Comparison of ENCODE assay signal across 20 cellular contexts in genomic region chr2:74223941-74224770, GRCh38. TPM values are rescaled to one million over a fixed set of nuclear protein-coding genes. Genes with fewer than 3 reads are reported as not detected.
DNase-seq lines count a peak whose midpoint lies in the region; ATAC-seq, FAIRE-seq and TF ChIP-seq lines count a peak whose summit lies in the region.
"Had no signal": no experiment of that assay in that cellular context is flagged by ENCODE, and none has a peak within 500 bp of the region (broad histone marks: within the 10 kb centered on the region; RNA-seq: fewer than 3 reads in every experiment).

No MANE protein-coding gene starts in this region.

- no peak overlapping the region for H3K18ac ChIP-seq in H1 (ENCODE audit: extremely low read depth, low read length)

- FAIRE-seq in H1 (lab: Jason Lieb, UNC) = no peak
- FAIRE-seq: frontal cortex had no signal

- TF ChIP-seq POLR2A in H1 (IDR thresholded peaks at IDR 0.05; ENCODE audit: control extremely low read depth in 1 of 2, low read depth in 2 of 2, low read length in 2 of 2) = 0 out of 3 replicates have a peak, but pooled peaks of 1 of the 2 experiments have one; percentile 66

- CTCF ChIA-PET in MCF 10A (lab: Yijun Ruan, JAX) (no interaction called here), mammary epithelial cell (lab: Charles Lee; ENCODE audit: low non-redundant PET) (no interaction called here), RWPE1 (lab: Yijun Ruan, JAX) (no interaction called here), H1 (lab: Charles Lee; ENCODE audit: partially characterized antibody) (interaction anchor here (0.5 kb wide), 1 partner anchor 369 kb away, joined by 3 read pairs; no protein-coding TSS in a partner anchor)

- no peak overlapping the region for H3K4ac ChIP-seq in H1 (replicated peaks; ENCODE audit: insufficient read length, low read depth, low read length)

- H3K27me3 Mint-ChIP-seq in MCF 10A (ENCODE audit: insufficient read depth, unreplicated experiment) = no peaks in the 10 kb centered on the region
- H3K27me3 Mint-ChIP-seq: memory B cell, T-cell had no signal

- H4K20me1 ChIP-seq in mammary epithelial cell (ENCODE audit: insufficient read depth, low read length) (no peaks in the 10 kb centered on the region), H1 (replicated peaks in 1 of 2; ENCODE audit: control insufficient read depth in 1 of 2, insufficient read depth in 2 of 2, low read length in 2 of 2) (no peaks in the 10 kb centered on the region)

- H3K9me3 Mint-ChIP-seq in MCF 10A (ENCODE audit: unreplicated experiment) = no peaks in the 10 kb centered on the region
- H3K9me3 Mint-ChIP-seq: memory B cell, T-cell had no signal

- H3K14ac ChIP-seq in H1 (ENCODE audit: insufficient read length) = no peak overlapping the region

- dilution Hi-C loops in mammary epithelial cell (cut with HindIII; ENCODE audit: low sequenced_read_pairs) = no loop called here

- H3K4me1 Mint-ChIP-seq in MCF 10A (ENCODE audit: insufficient read depth, unreplicated experiment) = peaks cover 17% of the 10 kb centered on the region
- H3K4me1 Mint-ChIP-seq: memory B cell, T-cell had no signal

- no peak overlapping the region for H2BK5ac ChIP-seq in H1 (ENCODE audit: low read depth, low read length)

- intact Hi-C loops in MCF 10A (cut with micrococcal nuclease) = no loop called here
- intact Hi-C loops in mammary epithelial cell (cut with micrococcal nuclease) = no loop called here
- intact Hi-C loops in tibial artery (cut with DNase I; ENCODE audit: low total_unique reads) = no loop called here

- H3K27ac Mint-ChIP-seq in MCF 10A (ENCODE audit: low read depth, unreplicated experiment) = peak overlapping the region; percentile 37
- H3K27ac Mint-ChIP-seq: memory B cell, T-cell had no signal

- H3K36me3 ChIP-seq in mammary epithelial cell (ENCODE audit: insufficient read depth, low read length) = no peaks in the 10 kb centered on the region
- H3K36me3 ChIP-seq in H1 (ENCODE audit: control insufficient read depth in 2 of 4, insufficient read depth in 4 of 4, low read length in 3 of 4) = peaks cover 0 to 9% (median 3%) of the 10 kb centered on the region in 4 experiments; a peak in 4 of 8 replicates
- H3K36me3 ChIP-seq in tibial artery = peaks cover 3 to 22% (median 6%) of the 10 kb centered on the region in 3 donors

- BruUV-seq in MCF 10A (replicated peaks; lab: Mats Ljungman, UMichigan) (no TSS peak), mammary epithelial cell (replicated peaks; lab: Mats Ljungman, UMichigan) (no TSS peak)

- H4K91ac ChIP-seq in H1 (replicated peaks; ENCODE audit: insufficient read length, low read length) = no peak overlapping the region

- H3K36me3 Mint-ChIP-seq in MCF 10A (ENCODE audit: insufficient read depth, unreplicated experiment) = peaks cover 29% of the 10 kb centered on the region

- DNase-seq in MCF 10A (ENCODE audit: unreplicated experiment) (no peak), mammary epithelial cell (no peak), RWPE1 (ENCODE audit: low spot score) (no peak), H1 (ENCODE audit: low read depth in 1 of 2, low spot score in 2 of 2) (no peak), tibial artery (no peak), NCI-H1930 (lab: John Stamatoyannopoulos, UW) (no peak)
- DNase-seq: activated effector memory CD4-positive, alpha-beta T cell treated with Interleukin-2 at 50 U/mL for 16 hours; body of pancreas; Kasumi-1; NCI-H2029; NCI-H526 treated with DMSO at 0.1 percent for 48 hours; RPMI8226; T-cell had no signal

- no peak overlapping the region for H3K23ac ChIP-seq in H1 (ENCODE audit: insufficient read length)

- H2BK120ac ChIP-seq in H1 (replicated peaks; ENCODE audit: low read depth, low read length) = no peak overlapping the region

- no peaks in the 10 kb centered on the region for H3K23me2 ChIP-seq in H1 (ENCODE audit: low read depth, low read length)

- TF ChIP-seq EP300 in H1 (IDR thresholded peaks at IDR 0.05; ENCODE audit: borderline replicate concordance in 1 of 2, low read depth in 2 of 2, low read length in 2 of 2) = no peak

- H4K8ac ChIP-seq in H1 (ENCODE audit: extremely low read depth, insufficient read depth, low read length) = no peak overlapping the region

- no peak overlapping the region for H3K9ac ChIP-seq in mammary epithelial cell (ENCODE audit: insufficient read depth, low read length)
- no peak overlapping the region for H3K9ac ChIP-seq in H1 (replicated peaks in 1 of 4; ENCODE audit: extremely low read depth in 1 of 4, low read depth in 3 of 4, low read length in 3 of 4)

- H3K4me1 ChIP-seq in mammary epithelial cell (ENCODE audit: insufficient read depth, low read length) (peaks cover 16% of the 10 kb centered on the region), H1 (replicated peaks in 1 of 4; ENCODE audit: control insufficient read depth in 3 of 4, insufficient read depth in 4 of 4, low read length in 3 of 4) (peaks cover 0 to 3% (median 1%) of the 10 kb centered on the region in 4 experiments; a peak in 3 of 7 replicates), tibial artery (peaks cover 0 to 38% (median 22%) of the 10 kb centered on the region in 4 donors)

- POLR2A ChIA-PET in MCF 10A (lab: Yijun Ruan, JAX) = no interaction called here
- POLR2A ChIA-PET in RWPE1 (lab: Yijun Ruan, JAX; ENCODE audit: low non-redundant PET) = no interaction called here
- POLR2A ChIA-PET in H1 (lab: Charles Lee; ENCODE audit: partially characterized antibody) = interaction anchor here (0.8 to 72.1 kb wide), 9 partner anchors 7 to 231 kb away, joined by 3 to 2699 read pairs (median 6); partner anchors contain the start of genes BOLA3, INO80B, MOB1A and MTHFD2

- no peak overlapping the region for H2BK15ac ChIP-seq in H1 (ENCODE audit: low read length)

- TF ChIP-seq RAD21 in H1 (IDR thresholded peaks at IDR 0.05 in 1 of 2, conservative IDR thresholded peaks at IDR 0.05 in 1 of 2; ENCODE audit: low read depth in 2 of 2, low read length in 2 of 2) = no peak

- H2BK12ac ChIP-seq in H1 (ENCODE audit: low read depth, low read length) = no peak overlapping the region

- no peak for ATAC-seq in GM19452 (IDR thresholded peaks at IDR 0.05; ENCODE audit: unreplicated experiment)
- ATAC-seq in HG02759 (IDR thresholded peaks at IDR 0.05; ENCODE audit: unreplicated experiment) = no peak
- ATAC-seq: body of pancreas, T-cell had no signal

- no peak for TF ChIP-seq CTCF in MCF 10A (IDR thresholded peaks at IDR 0.05; ENCODE audit: unreplicated experiment)
- no peak for TF ChIP-seq CTCF in mammary epithelial cell (conservative IDR thresholded peaks at IDR 0.05 in 1 of 2, IDR thresholded peaks at IDR 0.05 in 1 of 2; ENCODE audit: extremely low read depth in 1 of 2, insufficient read depth in 1 of 2, low read depth in 1 of 2, low read length in 2 of 2)
- no peak for TF ChIP-seq CTCF in RWPE1 (conservative IDR thresholded peaks at IDR 0.05; ENCODE audit: low read depth)
- TF ChIP-seq CTCF in H1 (IDR thresholded peaks at IDR 0.05; ENCODE audit: control extremely low read depth in 1 of 3, insufficient read depth in 1 of 3, low read depth in 1 of 3, low read length in 3 of 3) = no peak
- TF ChIP-seq CTCF in tibial artery (IDR thresholded peaks at IDR 0.05) = no peak

- H3K79me1 ChIP-seq in H1 (ENCODE audit: low read depth, low read length) = no peaks in the 10 kb centered on the region

- H4K5ac ChIP-seq in H1 (ENCODE audit: insufficient read length, low read depth, low read length) = no peak overlapping the region

- 95% methylated on average over 8 of the region's 8 CpGs for WGBS in mammary epithelial cell (ENCODE audit: low coverage, missing lambda C conversion rate)
- 85% methylated on average over 8 of the region's 8 CpGs; no CpG with 5 or more reads in 1 of the 2 experiments for WGBS in H1 (ENCODE audit: extremely low coverage in 1 of 2, insufficient coverage in 1 of 2, insufficient read length in 1 of 2, insufficient replicate concordance in 2 of 2, low coverage in 1 of 2, low lambda C conversion rate in 2 of 2, missing lambda C conversion rate in 1 of 2), 2 experiments

- H3K56ac ChIP-seq in H1 (replicated peaks; ENCODE audit: insufficient read length, low read depth, low read length) = no peak overlapping the region

- H2AFZ ChIP-seq in mammary epithelial cell (ENCODE audit: low read depth, low read length) = no peak overlapping the region
- H2AFZ ChIP-seq in H1 (ENCODE audit: low read length) = no peak overlapping the region

- in situ Hi-C loops in mammary epithelial cell (cut with MboI; ENCODE audit: low sequenced_read_pairs in 2 of 2) = no loop called here

- H3K27ac ChIP-seq in mammary epithelial cell (ENCODE audit: insufficient read depth, low read depth, low read length) (no peak overlapping the region), RWPE1 (peak overlapping the region; percentile 37), H1 (ENCODE audit: low read depth, low read length) (no peak overlapping the region), tibial artery (peak overlapping the region; percentile 8 to 39)
- H3K27ac ChIP-seq: body of pancreas, HL-60, neutrophil, skin epidermis had no signal

- H3K79me2 ChIP-seq in mammary epithelial cell (ENCODE audit: insufficient read depth, low read length) (no peaks in the 10 kb centered on the region), H1 (ENCODE audit: control insufficient read depth in 1 of 2, insufficient read depth in 2 of 2, low read length in 2 of 2) (no peaks in the 10 kb centered on the region)

- no peak overlapping the region for H2AK5ac ChIP-seq in H1 (ENCODE audit: low read depth, low read length)

- H3K9me3 ChIP-seq in mammary epithelial cell (replicated peaks; ENCODE audit: insufficient read depth, low read length) = no peaks in the 10 kb centered on the region
- no peaks in the 10 kb centered on the region for H3K9me3 ChIP-seq in H1 (ENCODE audit: insufficient read depth in 2 of 2, low read depth in 1 of 2, low read length in 1 of 2)
- H3K9me3 ChIP-seq in tibial artery = no peaks in the 10 kb centered on the region
- H3K9me3 ChIP-seq: body of pancreas, neutrophil had no signal

- no peak overlapping the region for H3K4me2 ChIP-seq in mammary epithelial cell (ENCODE audit: insufficient read depth, low read depth, low read length)
- H3K4me2 ChIP-seq in H1 (ENCODE audit: insufficient read depth in 1 of 2, low read depth in 2 of 2, low read length in 2 of 2) = no peak overlapping the region

- H2BK20ac ChIP-seq in H1 (ENCODE audit: low read length) = 0 out of 2 replicates have a peak overlapping the region, but pooled peaks have one; percentile 32

- H3K4me3 Mint-ChIP-seq in MCF 10A (ENCODE audit: unreplicated experiment) = no peak overlapping the region
- H3K4me3 Mint-ChIP-seq: memory B cell, T-cell had no signal

- no peaks in the 10 kb centered on the region for H3K27me3 ChIP-seq in mammary epithelial cell (ENCODE audit: insufficient read depth, low read length)
- no peaks in the 10 kb centered on the region for H3K27me3 ChIP-seq in H1 (replicated peaks in 1 of 4; ENCODE audit: control insufficient read depth in 3 of 4, extremely low read depth in 1 of 4, insufficient read depth in 3 of 4, low read length in 3 of 4)
- no peaks in the 10 kb centered on the region for H3K27me3 ChIP-seq in tibial artery
- H3K27me3 ChIP-seq: body of pancreas, neutrophil had no signal

- H3K4me3 ChIP-seq in mammary epithelial cell (replicated peaks in 1 of 3; ENCODE audit: insufficient read depth in 1 of 3, low read depth in 2 of 3, low read length in 3 of 3) (no peak overlapping the region), H1 (ENCODE audit: extremely low read depth in 1 of 4, insufficient read depth in 2 of 4, low read depth in 3 of 4, low read length in 4 of 4) (no peak overlapping the region), tibial artery (no peak overlapping the region)
- H3K4me3 ChIP-seq: body of pancreas, skin epidermis had no signal

RNA-seq across cellular contexts. Expression of gene MTHFD2, which starts 25.7 kb away (rescaled TPM):
- total RNA-seq in MCF 10A (2022) (387 and 470 TPM in 2 replicates), mammary epithelial cell (100 to 1,000 TPM; 302 to 350 TPM)
- polyA plus RNA-seq in mammary epithelial cell (187 TPM), H1 (2011; rRNA removed) (99.2 and 99.5 TPM in 2 replicates)
- 119 TPM for polyA minus RNA-seq in mammary epithelial cell
- total RNA-seq in H1 (2021; fragmentation: NEBNext Ultra II Directional; extraction: Animal tissue kit (Norgen Biotek cat#: 25700)) = 260 and 291 TPM in 2 replicates
- 162 TPM for polyA plus RNA-seq in H1 (2011; cell fraction: cytosol; rRNA removed)
- 126 TPM for polyA plus RNA-seq in H1 (2011; cell fraction: nucleus; rRNA removed)
- polyA plus RNA-seq in H1 (2012, experiment 1 of 2) = 182 to 218 TPM (median 193 TPM) in 4 replicates
- polyA plus RNA-seq in H1 (2012, experiment 2 of 2) = 36.2 TPM
- 111 TPM for polyA plus RNA-seq in H1 (2013, experiment 1 of 2)
- polyA plus RNA-seq in H1 (2013, experiment 2 of 2) = 121 TPM
- 252 and 265 TPM in 2 replicates for polyA minus RNA-seq in H1 (2011; rRNA and poly(A)+ RNA removed)
- polyA minus RNA-seq in H1 (2011; cell fraction: cytosol; rRNA and poly(A)+ RNA removed) = 207 TPM
- 106 TPM for polyA minus RNA-seq in H1 (2011; cell fraction: nucleus; rRNA and poly(A)+ RNA removed)

RNA-seq across cellular contexts. Expression of gene MOB1A, which starts 45.5 kb away (rescaled TPM):
- 92.6 and 97.5 TPM in 2 replicates for total RNA-seq in MCF 10A (2022)
- total RNA-seq in mammary epithelial cell = 100 to 1,000 TPM; 104 to 125 TPM
- 36.6 TPM for polyA plus RNA-seq in mammary epithelial cell
- polyA minus RNA-seq in mammary epithelial cell = 123 TPM
- 91.7 and 93.9 TPM in 2 replicates for total RNA-seq in H1 (2021; fragmentation: NEBNext Ultra II Directional; extraction: Animal tissue kit (Norgen Biotek cat#: 25700))
- polyA plus RNA-seq in H1 (2011; rRNA removed) = 16.2 and 21.6 TPM in 2 replicates
- 23.6 TPM for polyA plus RNA-seq in H1 (2011; cell fraction: cytosol; rRNA removed)
- 8.9 TPM for polyA plus RNA-seq in H1 (2011; cell fraction: nucleus; rRNA removed)
- 20.6 to 48.6 TPM (median 27.5 TPM) in 4 replicates for polyA plus RNA-seq in H1 (2012, experiment 1 of 2)
- polyA plus RNA-seq in H1 (2012, experiment 2 of 2) = 12.7 TPM
- 37.4 TPM for polyA plus RNA-seq in H1 (2013, experiment 1 of 2)
- polyA plus RNA-seq in H1 (2013, experiment 2 of 2) = 38.3 TPM
- polyA minus RNA-seq in H1 (2011; rRNA and poly(A)+ RNA removed) = 31.8 and 53.8 TPM in 2 replicates
- 22.6 TPM for polyA minus RNA-seq in H1 (2011; cell fraction: cytosol; rRNA and poly(A)+ RNA removed)
- polyA minus RNA-seq in H1 (2011; cell fraction: nucleus; rRNA and poly(A)+ RNA removed) = 25.8 TPM

Comparison
In these comparisons a context has a peak if more than half of its experiments do, and no peak if none do; other contexts are left out.
1. H3K27ac ChIP-seq: peak in RWPE1 (single experiment) and tibial artery (2 of 2); none in mammary epithelial cell (single experiment) and H1 (single experiment).